In genomic region chr15:67253517-67254237, GRCh38 we compare ENCODE assay signal across 8 cellular contexts. TPM values are rescaled to one million over a fixed set of nuclear protein-coding genes. Genes with fewer than 3 reads are reported as not detected.
DNase-seq lines count a peak whose midpoint lies in the region; ATAC-seq and TF ChIP-seq lines count a peak whose summit lies in the region.

No MANE protein-coding gene starts in this region.

- H3K4me1 Mint-ChIP-seq in HFFc6 (ENCODE audit: low read depth) = peaks cover 42% of the 10 kb centered on the region
- peaks cover 53% of the 10 kb centered on the region for H3K4me1 Mint-ChIP-seq in activated T-cell treated with anti-CD3 and anti-CD28 coated beads, Interleukin-2, amount 50 U/mL, for 72 hours (ENCODE audit: low read depth)
- peaks cover 48% of the 10 kb centered on the region for H3K4me1 Mint-ChIP-seq in stimulated activated effector memory CD8-positive, alpha-beta T cell treated with anti-CD3 and anti-CD28 coated beads, Interleukin-12 subunit alpha, Interleukin-12 subunit beta, amount 100 ng/mL, for 72 hours

- intact Hi-C loops in sciatic nerve (cut with DNase I) = no loop called here

- no peak for TF ChIP-seq CTCF in AG09309 (IDR thresholded peaks at IDR 0.05; ENCODE audit: control insufficient read depth, insufficient read depth, low read depth, low read length, missing control alignments)
- no peak for TF ChIP-seq CTCF in HFFc6 (IDR thresholded peaks at IDR 0.05)

- H3K27me3 Mint-ChIP-seq in HFFc6 (ENCODE audit: insufficient read depth) = no peaks in the 10 kb centered on the region; the same call in 1 of the 2 replicates
- H3K27me3 Mint-ChIP-seq in activated T-cell treated with anti-CD3 and anti-CD28 coated beads, Interleukin-2, amount 50 U/mL, for 72 hours (ENCODE audit: low read depth) = peaks cover 17% of the 10 kb centered on the region

- H3K4me3 ChIP-seq in AG09309 (ENCODE audit: control insufficient read depth, low read depth, low read length) (peak overlapping the region; percentile 67), iPS-11a (ENCODE audit: low read depth, low read length) (peak overlapping the region; percentile 92)

- no peak for ATAC-seq in activated T-cell treated with anti-CD3 and anti-CD28 coated beads, Interleukin-2, amount 50 U/mL, for 72 hours (replicated peaks in 1 of 2)
- no peak for ATAC-seq in stimulated activated effector memory CD8-positive, alpha-beta T cell treated with anti-CD3 and anti-CD28 coated beads, Interleukin-12 subunit alpha, Interleukin-12 subunit beta, amount 100 ng/mL, for 72 hours
- ATAC-seq in GM21619 (IDR thresholded peaks at IDR 0.05; ENCODE audit: unreplicated experiment) (no peak), sciatic nerve (no peak)

- no peaks in the 10 kb centered on the region for H3K9me3 Mint-ChIP-seq in HFFc6
- no peaks in the 10 kb centered on the region for H3K9me3 Mint-ChIP-seq in activated T-cell treated with anti-CD3 and anti-CD28 coated beads, Interleukin-2, amount 50 U/mL, for 72 hours
- no peaks in the 10 kb centered on the region for H3K9me3 Mint-ChIP-seq in stimulated activated effector memory CD8-positive, alpha-beta T cell treated with anti-CD3 and anti-CD28 coated beads, Interleukin-12 subunit alpha, Interleukin-12 subunit beta, amount 100 ng/mL, for 72 hours

- H3K36me3 Mint-ChIP-seq in HFFc6 (ENCODE audit: low read depth) = peaks cover 6% of the 10 kb centered on the region; the same call in 1 of the 2 replicates
- peaks cover 5 to 8% of the 10 kb centered on the region in 2 donors for H3K36me3 Mint-ChIP-seq in activated T-cell treated with anti-CD3 and anti-CD28 coated beads, Interleukin-2, amount 50 U/mL, for 72 hours (ENCODE audit: insufficient read depth in 2 of 2)
- peaks cover 10% of the 10 kb centered on the region for H3K36me3 Mint-ChIP-seq in stimulated activated effector memory CD8-positive, alpha-beta T cell treated with anti-CD3 and anti-CD28 coated beads, Interleukin-12 subunit alpha, Interleukin-12 subunit beta, amount 100 ng/mL, for 72 hours

- peak overlapping the region; percentile 98 for H3K27ac Mint-ChIP-seq in HFFc6
- peak overlapping the region; percentile 97 for H3K27ac Mint-ChIP-seq in activated T-cell treated with anti-CD3 and anti-CD28 coated beads, Interleukin-2, amount 50 U/mL, for 72 hours
- H3K27ac Mint-ChIP-seq in stimulated activated effector memory CD8-positive, alpha-beta T cell treated with anti-CD3 and anti-CD28 coated beads, Interleukin-12 subunit alpha, Interleukin-12 subunit beta, amount 100 ng/mL, for 72 hours = peak overlapping the region; percentile 98

- H3K4me3 Mint-ChIP-seq in HFFc6 = peak overlapping the region; percentile 98
- H3K4me3 Mint-ChIP-seq in activated T-cell treated with anti-CD3 and anti-CD28 coated beads, Interleukin-2, amount 50 U/mL, for 72 hours = peak overlapping the region; percentile 97
- peak overlapping the region; percentile 97 for H3K4me3 Mint-ChIP-seq in stimulated activated effector memory CD8-positive, alpha-beta T cell treated with anti-CD3 and anti-CD28 coated beads, Interleukin-12 subunit alpha, Interleukin-12 subunit beta, amount 100 ng/mL, for 72 hours

- DNase-seq in AG09309 (ENCODE audit: low read depth) (no peak), HFFc6 (no peak), HuH-7 (ENCODE audit: low spot score) (no peak), sciatic nerve (ENCODE audit: low spot score) (no peak)
- DNase-seq in activated T-cell treated with anti-CD3 and anti-CD28 coated beads, Interleukin-2, amount 50 U/mL, for 72 hours = no peak
- DNase-seq in stimulated activated effector memory CD8-positive, alpha-beta T cell treated with anti-CD3 and anti-CD28 coated beads, Interleukin-12 subunit alpha, Interleukin-12 subunit beta, amount 100 ng/mL, for 72 hours (ENCODE audit: low spot score in 2 of 2) = no peak

RNA-seq across cellular contexts. Expression of gene AAGAB, which starts 0.8 kb away (rescaled TPM):
- total RNA-seq in HFFc6 (2021; fragmentation: NEBNext Ultra II Directional; extraction: Animal tissue kit (Norgen Biotek cat#: 25700)) = 10 to 100 TPM; 41.0 to 45.7 (median 42.0) TPM
- total RNA-seq in activated T-cell treated with anti-CD3 and anti-CD28 coated beads, Interleukin-2, amount 50 U/mL, for 72 hours = 10 to 100 TPM; 51.7 to 65.0 TPM
- 23.2 TPM for total RNA-seq in sciatic nerve

RNA-seq across cellular contexts. Expression of gene IQCH, which starts 0.9 kb away (rescaled TPM):
- total RNA-seq in HFFc6 (2021; fragmentation: NEBNext Ultra II Directional; extraction: Animal tissue kit (Norgen Biotek cat#: 25700)) = 1 to 10 TPM; 1.1 to 2.2 (median 1.5) TPM
- total RNA-seq in activated T-cell treated with anti-CD3 and anti-CD28 coated beads, Interleukin-2, amount 50 U/mL, for 72 hours = 1 to 10 TPM; 3.6 to 3.7 TPM
- total RNA-seq in sciatic nerve = 2.1 TPM
